Comparison of ENCODE assay signal across 8 cellular contexts in the genomic region with DNA sequence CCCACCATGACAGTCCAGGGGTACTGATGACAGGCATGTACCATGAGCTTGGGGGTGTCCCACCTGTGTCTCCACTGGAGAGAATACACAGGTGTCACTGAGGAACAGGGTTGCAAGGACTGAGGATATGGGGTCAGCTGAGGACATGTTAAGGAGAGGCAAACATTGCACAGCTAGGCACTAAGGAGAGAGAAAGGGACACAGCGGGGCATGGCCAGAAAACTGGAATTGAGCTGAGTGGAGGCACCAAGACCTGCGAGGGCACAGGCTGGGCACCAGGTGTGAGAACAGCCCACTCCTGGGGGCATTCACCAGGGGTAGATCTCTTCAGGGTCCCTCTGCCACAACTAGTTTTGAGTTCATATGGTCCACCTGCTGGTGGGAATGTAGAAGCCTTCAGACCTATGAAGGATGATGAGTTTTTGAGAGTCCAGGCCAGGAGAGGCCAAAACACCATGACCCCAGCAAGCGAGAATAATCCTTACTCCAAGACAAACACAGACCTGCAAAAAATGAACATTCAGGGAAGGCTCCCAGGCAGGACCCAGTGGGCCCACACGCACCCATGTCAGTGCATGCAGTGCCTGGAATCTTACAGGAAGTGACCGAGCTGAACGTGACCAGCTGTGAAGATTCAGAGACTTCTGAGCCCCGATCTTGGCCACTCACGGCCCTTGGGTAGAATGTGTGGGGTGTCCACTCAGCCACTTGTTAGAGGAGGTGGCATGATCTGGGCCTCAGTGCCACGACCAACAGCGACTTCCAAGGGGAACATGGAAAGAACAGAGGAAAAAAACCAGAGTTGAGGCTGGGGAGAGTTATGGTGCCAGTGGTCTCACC. TPM values are rescaled to one million over a fixed set of nuclear protein-coding genes. Genes with fewer than 3 reads are reported as not detected.
A peak's percentile ranks its signal among the peaks of the same experiment; 100 is the strongest.
DNase-seq lines count a peak whose midpoint lies in the region; ATAC-seq, FAIRE-seq and TF ChIP-seq lines count a peak whose summit lies in the region.

No MANE protein-coding gene starts in this region.

- H3K9ac ChIP-seq in iPS-20b (ENCODE audit: low read depth, low read length): peak overlapping the region; percentile 95; the same call in 1 of the 2 replicates

- TF ChIP-seq CTCF in cardiac muscle cell (IDR thresholded peaks at IDR 0.05; ENCODE audit: low read depth, low read length) (peak; percentile 40), upper lobe of right lung (IDR thresholded peaks at IDR 0.05) (peak; percentile 14)
- peak; percentile 40 for TF ChIP-seq CTCF in activated CD8-positive, alpha-beta T cell treated with anti-CD3 and anti-CD28 coated beads for 36 hours (IDR thresholded peaks at IDR 0.05)

- H3K9me3 ChIP-seq in cardiac muscle cell (ENCODE audit: low read depth) (no peaks in the 10 kb centered on the region), iPS-20b (ENCODE audit: insufficient read depth, low read depth, low read length) (no peaks in the 10 kb centered on the region), upper lobe of right lung (no peaks in the 10 kb centered on the region)

- H3K4me1 ChIP-seq in cardiac muscle cell (ENCODE audit: low read depth) (peaks cover 4% of the 10 kb centered on the region), iPS-20b (ENCODE audit: insufficient read depth, low read length) (peaks cover 6% of the 10 kb centered on the region; the same call in 1 of the 2 replicates), upper lobe of right lung (peaks cover 22% of the 10 kb centered on the region)

- H3K27ac Mint-ChIP-seq in activated CD8-positive, alpha-beta T cell treated with anti-CD3 and anti-CD28 coated beads for 36 hours: peak overlapping the region; percentile 95

- CTCF ChIA-PET in activated CD8-positive, alpha-beta T cell treated with anti-CD3 and anti-CD28 coated beads for 36 hours (lab: Charles Lee): no interaction called here

- H3K36me3 ChIP-seq in cardiac muscle cell: no peaks in the 10 kb centered on the region
- no peaks in the 10 kb centered on the region for H3K36me3 ChIP-seq in iPS-20b (ENCODE audit: insufficient read depth, low read depth, low read length)
- H3K36me3 ChIP-seq in upper lobe of right lung: no peaks in the 10 kb centered on the region

- H3K4me3 ChIP-seq in cardiac muscle cell (peak overlapping the region; percentile 75), iPS-20b (ENCODE audit: low read length) (peak overlapping the region; percentile 95), upper lobe of right lung (peak overlapping the region; percentile 97)

- H3K27me3 ChIP-seq in cardiac muscle cell (no peaks in the 10 kb centered on the region), iPS-20b (ENCODE audit: insufficient read depth, low read length) (peaks cover 21% of the 10 kb centered on the region), upper lobe of right lung (no peaks in the 10 kb centered on the region)

- DNase-seq in cardiac muscle cell (ENCODE audit: low read depth in 1 of 2, low spot score in 1 of 2) (no peak), left cardiac atrium (no peak), upper lobe of right lung (no peak), urothelium cell line (ENCODE audit: low spot score) (no peak)
- DNase-seq in activated CD8-positive, alpha-beta T cell treated with anti-CD3 and anti-CD28 coated beads for 36 hours: no peak
- DNase-seq in activated CD8-positive, alpha-beta memory T cell treated with anti-CD3 and anti-CD28 coated beads for 24 hours: no peak

- no peak for FAIRE-seq in urothelium cell line (lab: Jason Lieb, UNC)

- no peaks in the 10 kb centered on the region for H3K9me3 Mint-ChIP-seq in activated CD8-positive, alpha-beta T cell treated with anti-CD3 and anti-CD28 coated beads for 36 hours

- H3K36me3 Mint-ChIP-seq in activated CD8-positive, alpha-beta T cell treated with anti-CD3 and anti-CD28 coated beads for 36 hours (ENCODE audit: low read depth): peaks cover 15% of the 10 kb centered on the region

- H3K27me3 Mint-ChIP-seq in activated CD8-positive, alpha-beta T cell treated with anti-CD3 and anti-CD28 coated beads for 36 hours: no peaks in the 10 kb centered on the region

- H3K4me1 Mint-ChIP-seq in activated CD8-positive, alpha-beta T cell treated with anti-CD3 and anti-CD28 coated beads for 36 hours (ENCODE audit: low read depth): peaks cover 37% of the 10 kb centered on the region

- intact Hi-C loops in left cardiac atrium (cut with DNase I) (no loop called here), upper lobe of right lung (cut with DNase I) (no loop called here)
- intact Hi-C loops in activated CD8-positive, alpha-beta T cell treated with anti-CD3 and anti-CD28 coated beads for 36 hours (cut with micrococcal nuclease): no loop called here

- ATAC-seq in left cardiac atrium (no peak), upper lobe of right lung (no peak), GM18498 (IDR thresholded peaks at IDR 0.05; ENCODE audit: unreplicated experiment) (no peak)
- no peak for ATAC-seq in activated CD8-positive, alpha-beta T cell treated with anti-CD3 and anti-CD28 coated beads for 36 hours

- H3K27ac ChIP-seq in cardiac muscle cell (peak overlapping the region; percentile 78), iPS-20b (ENCODE audit: low read length) (no peak overlapping the region), upper lobe of right lung (peak overlapping the region; percentile 88)

- H3K4me3 Mint-ChIP-seq in activated CD8-positive, alpha-beta T cell treated with anti-CD3 and anti-CD28 coated beads for 36 hours: peak overlapping the region; percentile 87

- POLR2A ChIA-PET in activated CD8-positive, alpha-beta T cell treated with anti-CD3 and anti-CD28 coated beads for 36 hours (lab: Charles Lee): interaction anchor here (0.7 to 2.6 kb wide), 6 partner anchors 11 to 60 kb away, joined by 3 to 10 read pairs (median 4); a partner anchor contains a TSS

RNA-seq across cellular contexts. Expression of a gene that starts 1.4 kb away (rescaled TPM):
- total RNA-seq in cardiac muscle cell: 15.6 and 37.9 TPM in 2 replicates
- 16.0 and 18.6 TPM in 2 replicates for polyA plus RNA-seq in cardiac muscle cell
- total RNA-seq in left cardiac atrium: 10 to 100 TPM; 13.2 to 25.0 TPM
- total RNA-seq in activated CD8-positive, alpha-beta T cell treated with anti-CD3 and anti-CD28 coated beads for 36 hours: 10 to 100 TPM; 12.0 to 14.3 TPM
- 9.5 TPM for total RNA-seq in upper lobe of right lung

RNA-seq across cellular contexts. Expression of a gene that starts 11.6 kb away (rescaled TPM):
- total RNA-seq in cardiac muscle cell (3.1 TPM in 1 of 2 replicates, not detected in the other), left cardiac atrium (not detected), upper lobe of right lung (0.55 TPM)
- not detected in 2 replicates for polyA plus RNA-seq in cardiac muscle cell
- 1 to 10 TPM in 1 of 2 experiments, under 1 TPM in 1; 0.81 to 1.1 TPM for total RNA-seq in activated CD8-positive, alpha-beta T cell treated with anti-CD3 and anti-CD28 coated beads for 36 hours

RNA-seq across cellular contexts. Expression of a gene that starts 20.0 kb away (rescaled TPM):
- 1,551 and 1,738 TPM in 2 replicates for total RNA-seq in cardiac muscle cell
- polyA plus RNA-seq in cardiac muscle cell: 643 and 656 TPM in 2 replicates
- 100 to 1,000 TPM; 572 to 598 TPM for total RNA-seq in left cardiac atrium
- total RNA-seq in activated CD8-positive, alpha-beta T cell treated with anti-CD3 and anti-CD28 coated beads for 36 hours: 1,000 to 10,000 TPM; 1,906 to 1,936 TPM
- 721 TPM for total RNA-seq in upper lobe of right lung

RNA-seq across cellular contexts. Expression of a gene that starts 26.2 kb away (rescaled TPM):
- total RNA-seq in cardiac muscle cell: 9.1 and 12.6 TPM in 2 replicates
- 7.6 and 8.9 TPM in 2 replicates for polyA plus RNA-seq in cardiac muscle cell
- under 1 TPM; 0.44 to 0.53 TPM for total RNA-seq in left cardiac atrium
- total RNA-seq in activated CD8-positive, alpha-beta T cell treated with anti-CD3 and anti-CD28 coated beads for 36 hours: 1 to 10 TPM; 1.5 to 1.6 TPM
- total RNA-seq in upper lobe of right lung: 1.6 TPM

RNA-seq across cellular contexts. Expression of a gene that starts 32.9 kb away (rescaled TPM):
- total RNA-seq in cardiac muscle cell (not detected in 2 replicates), left cardiac atrium (1 to 10 TPM; 4.7 to 7.3 TPM), upper lobe of right lung (5.1 TPM)
- polyA plus RNA-seq in cardiac muscle cell: 1.1 and 1.4 TPM in 2 replicates
- total RNA-seq in activated CD8-positive, alpha-beta T cell treated with anti-CD3 and anti-CD28 coated beads for 36 hours: 1 to 10 TPM; 3.4 to 3.8 TPM
